17 cellular contexts compared by ENCODE assay signal in genomic region chr6:31947070-31947675, GRCh38. TPM values are rescaled to one million over a fixed set of nuclear protein-coding genes. Genes with fewer than 3 reads are reported as not detected.
DNase-seq lines count a peak whose midpoint lies in the region; ATAC-seq and TF ChIP-seq lines count a peak whose summit lies in the region.
"Had no signal": no experiment of that assay in that cellular context is flagged by ENCODE, and none has a peak within 500 bp of the region (broad histone marks: within the 10 kb centered on the region; RNA-seq: fewer than 3 reads in every experiment).

No MANE protein-coding gene starts in this region.

- POLR2A ChIA-PET in T-cell (lab: Charles Lee) = no interaction called here

- CTCF ChIA-PET in T-cell (lab: Charles Lee) = no interaction called here

- H3K4me1 Mint-ChIP-seq in T-helper 17 cell (peaks cover 8% of the 10 kb centered on the region), T-cell (peaks cover 0 to 10% (median 0%) of the 10 kb centered on the region in 3 donors), mesothelial cell of epicardium (no peaks in the 10 kb centered on the region)
- H3K4me1 Mint-ChIP-seq: GM23338 had no signal

- H3K9ac ChIP-seq in parathyroid adenoma = no peak overlapping the region
- H3K9ac ChIP-seq: KMS-11 had no signal

- H3K27ac Mint-ChIP-seq in T-helper 17 cell = no peak overlapping the region
- H3K27ac Mint-ChIP-seq in T-cell = no peak overlapping the region
- H3K27ac Mint-ChIP-seq in mesothelial cell of epicardium = no peak overlapping the region
- H3K27ac Mint-ChIP-seq: GM23338 had no signal

- no peaks in the 10 kb centered on the region for H3K9me3 Mint-ChIP-seq in T-cell
- no peaks in the 10 kb centered on the region for H3K9me3 Mint-ChIP-seq in mesothelial cell of epicardium

- H4K20me1 ChIP-seq in hepatocyte (ENCODE audit: insufficient read depth, poor library complexity, severe bottlenecking) = no peaks in the 10 kb centered on the region

- DNase-seq in T-helper 17 cell (no peak), hepatocyte (ENCODE audit: low spot score) (no peak), T-cell (no peak), mesothelial cell of epicardium (ENCODE audit: low spot score in 2 of 2, unreplicated experiment in 2 of 2) (no peak), AML-193 (lab: John Stamatoyannopoulos, UW) (no peak)
- DNase-seq: COR-L47, MG63, NCI-H1092 treated with DMSO at 0.1 percent for 48 hours, NCI-H2081 treated with DMSO at 0.1 percent for 48 hours, NCI-H510A, SHP77 had no signal

- H3K4me3 Mint-ChIP-seq in T-helper 17 cell (peak overlapping the region; percentile 55), T-cell (no peak overlapping the region), mesothelial cell of epicardium (no peak overlapping the region)
- H3K4me3 Mint-ChIP-seq: GM23338 had no signal

- H3K36me3 Mint-ChIP-seq in T-helper 17 cell (ENCODE audit: low read depth) (no peaks in the 10 kb centered on the region), T-cell (no peaks in the 10 kb centered on the region), mesothelial cell of epicardium (no peaks in the 10 kb centered on the region)

- H3K4me1 ChIP-seq in ACC112 (ENCODE audit: control insufficient read depth, insufficient read depth, low read length, unreplicated experiment) (peaks cover 43% of the 10 kb centered on the region), hepatocyte (ENCODE audit: insufficient read depth) (peaks cover 12% of the 10 kb centered on the region), parathyroid adenoma (peaks cover 48% of the 10 kb centered on the region)

- H3K27me3 Mint-ChIP-seq in T-helper 17 cell (peaks cover 30% of the 10 kb centered on the region), T-cell (peaks cover 6 to 25% of the 10 kb centered on the region in 2 donors), mesothelial cell of epicardium (ENCODE audit: low read depth) (peaks cover 51% of the 10 kb centered on the region)

- no peaks in the 10 kb centered on the region for H3K27me3 ChIP-seq in ACC112 (ENCODE audit: insufficient read depth, low read length)
- no peaks in the 10 kb centered on the region for H3K27me3 ChIP-seq in hepatocyte
- H3K27me3 ChIP-seq in parathyroid adenoma (ENCODE audit: control insufficient read depth, insufficient read depth, low read length) = no peaks in the 10 kb centered on the region
- H3K27me3 ChIP-seq: MG63 had no signal

- TF ChIP-seq CTCF in hepatocyte (IDR thresholded peaks at IDR 0.05; ENCODE audit: poor library complexity) (no peak), parathyroid adenoma (IDR thresholded peaks at IDR 0.05) (no peak), mesothelial cell of epicardium (IDR thresholded peaks at IDR 0.05; ENCODE audit: unreplicated experiment) (no peak)

- WGBS in hepatocyte (ENCODE audit: low lambda C conversion rate, missing lambda C conversion rate) = 89% methylated on average over 24 of the region's 24 CpGs

- H3K4me3 ChIP-seq in ACC112 (ENCODE audit: low read depth, low read length) (peak overlapping the region; percentile 73; the same call in 1 of the 2 replicates), hepatocyte (no peak overlapping the region), parathyroid adenoma (ENCODE audit: low read depth, low read length) (no peak overlapping the region)
- H3K4me3 ChIP-seq: GM23338, MG63 had no signal

- H3K36me3 ChIP-seq in ACC112 (ENCODE audit: insufficient read depth, low read length) (0 out of 2 replicates have a peak, but pooled peaks cover 5% of the 10 kb centered on the region), hepatocyte (replicated peaks; ENCODE audit: insufficient read depth, low read depth) (no peaks in the 10 kb centered on the region), parathyroid adenoma (ENCODE audit: control insufficient read depth, insufficient read depth, low read length) (no peaks in the 10 kb centered on the region)

- H3K79me2 ChIP-seq in ACC112 (ENCODE audit: control insufficient read depth, insufficient read depth, low read length, unreplicated experiment) = peaks cover 5% of the 10 kb centered on the region
- peaks cover 4% of the 10 kb centered on the region for H3K79me2 ChIP-seq in hepatocyte
- H3K79me2 ChIP-seq in parathyroid adenoma = peaks cover 6% of the 10 kb centered on the region

- no peak for ATAC-seq in T-helper 17 cell
- no peak for ATAC-seq in T-cell (replicated peaks in 1 of 4)
- ATAC-seq: HCT116, Panc1 had no signal

- H3K9me2 ChIP-seq in hepatocyte (replicated peaks; ENCODE audit: insufficient read depth) = no peaks in the 10 kb centered on the region

- H3K9me3 ChIP-seq in T-helper 17 cell (ENCODE audit: control insufficient read depth, low read length, poor library complexity, severe bottlenecking) = no peaks in the 10 kb centered on the region
- H3K9me3 ChIP-seq in hepatocyte (ENCODE audit: low read depth) = no peaks in the 10 kb centered on the region
- no peaks in the 10 kb centered on the region for H3K9me3 ChIP-seq in parathyroid adenoma (ENCODE audit: control insufficient read depth, low read length)
- H3K9me3 ChIP-seq: MG63 had no signal

- H2AFZ ChIP-seq in ACC112 (ENCODE audit: low read length, unreplicated experiment) (no peak overlapping the region), hepatocyte (no peak overlapping the region), parathyroid adenoma (no peak overlapping the region)
- H2AFZ ChIP-seq: GM23338 had no signal

- peak overlapping the region; percentile 72 for H3K4me2 ChIP-seq in hepatocyte
- H3K4me2 ChIP-seq in parathyroid adenoma (ENCODE audit: low read length) = no peak overlapping the region
- H3K4me2 ChIP-seq: GM23338, KMS-11 had no signal

- H3K27ac ChIP-seq in ACC112 (ENCODE audit: low read depth, low read length) (no peak overlapping the region), hepatocyte (peak overlapping the region; percentile 95), parathyroid adenoma (peak overlapping the region; percentile 94)
- H3K27ac ChIP-seq: KMS-11 had no signal

RNA-seq across cellular contexts. Expression of gene CFB, which starts 1.3 kb away (rescaled TPM):
- under 1 TPM in 1 of 2 donors, not detected in 1; 0.65 TPM for total RNA-seq in T-helper 17 cell
- total RNA-seq in hepatocyte = 190 and 199 TPM in 2 replicates
- polyA plus RNA-seq in hepatocyte = 287 and 349 TPM in 2 replicates
- total RNA-seq in T-cell = 1 to 10 TPM in 3 of 5 donors, not detected in 2; 1.3 to 2.2 (median 1.8) TPM
- 1.4 to 2.4 TPM (median 1.8 TPM) in 3 replicates for total RNA-seq in mesothelial cell of epicardium
- total RNA-seq: GM23338 had no signal

RNA-seq across cellular contexts. Expression of gene NELFE, which starts 11.6 kb away (rescaled TPM):
- total RNA-seq in T-helper 17 cell (10 to 100 TPM; 45.8 to 46.2 TPM), hepatocyte (70.1 and 78.2 TPM in 2 replicates), T-cell (10 to 100 TPM; 47.5 to 51.0 (median 49.4) TPM), mesothelial cell of epicardium (55.5 to 60.0 TPM (median 59.8 TPM) in 3 replicates)
- 78.7 and 86.9 TPM in 2 replicates for polyA plus RNA-seq in hepatocyte

RNA-seq across cellular contexts. Expression of gene SKIC2, which starts 11.8 kb away (rescaled TPM):
- total RNA-seq in T-helper 17 cell (10 to 100 TPM; 85.5 to 94.5 TPM), hepatocyte (34.2 and 53.2 TPM in 2 replicates), T-cell (100 to 1,000 TPM; 104 to 169 (median 112) TPM), mesothelial cell of epicardium (78.6 to 84.3 TPM (median 82.0 TPM) in 3 replicates)
- polyA plus RNA-seq in hepatocyte = 61.7 and 64.3 TPM in 2 replicates

RNA-seq across cellular contexts. Expression of gene C2, which starts 19.7 kb away (rescaled TPM):
- total RNA-seq in T-helper 17 cell = 1 to 10 TPM in 1 of 2 donors, not detected in 1; 2.1 TPM
- total RNA-seq in hepatocyte = 46.3 and 48.3 TPM in 2 replicates
- polyA plus RNA-seq in hepatocyte = 41.1 and 46.4 TPM in 2 replicates
- total RNA-seq in T-cell = 1 to 10 TPM; 1.3 to 5.1 (median 3.7) TPM
- total RNA-seq in mesothelial cell of epicardium = 1.6 to 2.9 TPM (median 2.7 TPM) in 3 replicates

RNA-seq across cellular contexts. Expression of gene DXO, which starts 24.8 kb away (rescaled TPM):
- 10 to 100 TPM; 31.9 to 35.0 TPM for total RNA-seq in T-helper 17 cell
- 16.1 and 22.2 TPM in 2 replicates for total RNA-seq in hepatocyte
- 39.3 and 43.8 TPM in 2 replicates for polyA plus RNA-seq in hepatocyte
- total RNA-seq in T-cell = 10 to 100 TPM; 30.2 to 53.2 (median 35.4) TPM
- total RNA-seq in mesothelial cell of epicardium = 25.2 to 28.1 TPM (median 26.1 TPM) in 3 replicates

Comparison
In these comparisons a context has a peak if more than half of its experiments do, and no peak if none do; other contexts are left out.
1. RNA of gene CFB, which starts 1.3 kb away (total RNA-seq): 190 to 199 TPM in hepatocyte; 1.4 to 2.4 TPM in mesothelial cell of epicardium, 1.3 to 2.2 TPM in T-cell and 0.65 TPM in T-helper 17 cell; every median in the first group is over 10 times any median in the second.